In genomic region chr7:137942459-137943115, GRCh38 we compare ENCODE assay signal across 13 cellular contexts. TPM values are rescaled to one million over a fixed set of nuclear protein-coding genes. Genes with fewer than 3 reads are reported as not detected.
DNase-seq lines count a peak whose midpoint lies in the region; ATAC-seq and TF ChIP-seq lines count a peak whose summit lies in the region.
"Had no signal": no experiment of that assay in that cellular context is flagged by ENCODE, and none has a peak within 500 bp of the region (broad histone marks: within the 10 kb centered on the region; RNA-seq: fewer than 3 reads in every experiment).

No MANE protein-coding gene starts in this region.

- H3K9me1 ChIP-seq in IMR-90 (ENCODE audit: insufficient read depth, low read length) = peaks cover 10% of the 10 kb centered on the region

- H2BK120ac ChIP-seq in IMR-90 (ENCODE audit: low read depth, low read length) = peak overlapping the region; percentile 11; the same call in 1 of the 2 replicates

- peak overlapping the region; percentile 77; the same call in 1 of the 2 replicates for H3K18ac ChIP-seq in IMR-90 (ENCODE audit: low read depth, low read length)

- H2BK5ac ChIP-seq in IMR-90 (ENCODE audit: low read depth, low read length, poor library complexity, severe bottlenecking) = peak overlapping the region; percentile 67

- TF ChIP-seq CTCF in IMR-90 (conservative IDR thresholded peaks at IDR 0.05; ENCODE audit: low read depth, low read length) = no peak
- TF ChIP-seq CTCF in brain microvascular endothelial cell (IDR thresholded peaks at IDR 0.05; ENCODE audit: low read depth, low read length, missing control alignments) = no peak
- no peak for TF ChIP-seq CTCF in mesothelial cell of epicardium (IDR thresholded peaks at IDR 0.05; ENCODE audit: unreplicated experiment)
- TF ChIP-seq CTCF in thyroid gland (IDR thresholded peaks at IDR 0.05) = no peak

- no peak for ATAC-seq in IMR-90 (ENCODE audit: low read depth)

- no peak overlapping the region for H3K9ac ChIP-seq in IMR-90 (ENCODE audit: low read depth, low read length)

- peak overlapping the region; percentile 48 for H3K27ac ChIP-seq in IMR-90 (ENCODE audit: insufficient read depth, low read length)
- peak overlapping the region; percentile 97 for H3K27ac ChIP-seq in brain microvascular endothelial cell
- H3K27ac ChIP-seq in thyroid gland = peak overlapping the region in 2 of 3 donors; percentile 43 to 78

- CTCF ChIA-PET in IMR-90 (lab: Yijun Ruan, JAX) = interaction anchor here (0.7 kb wide), 1 partner anchor 77 kb away, joined by 3 read pairs; no protein-coding TSS in a partner anchor

- H3K4me1 ChIP-seq in IMR-90 (ENCODE audit: control insufficient read depth, insufficient read depth, low read length) (peaks cover 26% of the 10 kb centered on the region), thyroid gland (peaks cover 45 to 67% of the 10 kb centered on the region in 2 donors)

- H3K4me1 Mint-ChIP-seq in mesothelial cell of epicardium = peaks cover 50% of the 10 kb centered on the region

- H3K36me3 ChIP-seq in IMR-90 (ENCODE audit: control insufficient read depth, insufficient read depth, low read length) = peaks cover 7% of the 10 kb centered on the region
- H3K36me3 ChIP-seq in brain microvascular endothelial cell (replicated peaks) = peaks cover 8% of the 10 kb centered on the region
- no peaks in the 10 kb centered on the region for H3K36me3 ChIP-seq in thyroid gland

- in situ Hi-C loops in IMR-90 (cut with MboI; ENCODE audit: low sequenced_read_pairs) (loop anchor here (5.0 kb wide), 1 partner anchor 50 kb away; no protein-coding TSS in a partner anchor), brain microvascular endothelial cell (cut with HindIII; ENCODE audit: low pct_ligation_motif_present, low sequenced_read_pairs) (no loop called here)

- TF ChIP-seq POLR2A in IMR-90 (IDR thresholded peaks at IDR 0.05; ENCODE audit: low read depth, low read length) (no peak), thyroid gland (IDR thresholded peaks at IDR 0.05) (no peak)

- no peak overlapping the region for H4K91ac ChIP-seq in IMR-90 (ENCODE audit: insufficient read depth, low read depth, low read length)

- H2BK15ac ChIP-seq in IMR-90 (ENCODE audit: low read depth, low read length) = no peak overlapping the region

- H3K4me3 Mint-ChIP-seq in mesothelial cell of epicardium = no peak overlapping the region
- H3K4me3 Mint-ChIP-seq: CD8-positive, alpha-beta memory T cell had no signal

- H2BK20ac ChIP-seq in IMR-90 (ENCODE audit: low read depth, low read length) = no peak overlapping the region

- 20% methylated on average over 1 of the region's 4 CpGs; no CpG with 5 or more reads in 1 of the 2 experiments for WGBS in IMR-90 (ENCODE audit: extremely low coverage in 2 of 2, insufficient read length in 1 of 2), 2 experiments
- WGBS in thyroid gland, 2 donors = 70 to 76% methylated on average over 4 of the region's 4 CpGs

- dilution Hi-C loops in IMR-90 (cut with HindIII; ENCODE audit: low sequenced_read_pairs, unreplicated experiment) = no loop called here

- H3K4me3 ChIP-seq in IMR-90 (ENCODE audit: insufficient read depth, low read depth, low read length) (no peak overlapping the region), brain microvascular endothelial cell (ENCODE audit: low read depth, low read length) (no peak overlapping the region), thyroid gland (replicated peaks in 1 of 3) (no peak overlapping the region)

- H3K27me3 ChIP-seq in IMR-90 (ENCODE audit: control insufficient read depth, insufficient read depth, low read length) (no peaks in the 10 kb centered on the region), brain microvascular endothelial cell (replicated peaks) (no peaks in the 10 kb centered on the region), thyroid gland (no peaks in the 10 kb centered on the region)

- H3K56ac ChIP-seq in IMR-90 (ENCODE audit: extremely low read depth, insufficient read depth, low read length) = no peak overlapping the region

- DNase-seq in IMR-90 (peak; percentile 48), brain microvascular endothelial cell (no peak), mesothelial cell of epicardium (ENCODE audit: low spot score in 2 of 2, unreplicated experiment in 2 of 2) (no peak), thyroid gland (no peak), NCI-H345 treated with DMSO at 0.1 percent for 48 hours (lab: John Stamatoyannopoulos, UW; ENCODE audit: unreplicated experiment) (no peak), iPS-NIHi11 (ENCODE audit: low spot score) (no peak)
- DNase-seq in effector CD8-positive, alpha-beta T cell (lab: John Stamatoyannopoulos, UW) = no peak
- DNase-seq: activated CD4-positive, alpha-beta T cell treated with anti-CD3 and anti-CD28 coated beads, Interleukin-2, amount 50 U/mL, for 1 hour; CD8-positive, alpha-beta memory T cell; GDM1; H7; NCI-H187; T-helper 2 cell had no signal

- peaks cover 57% of the 10 kb centered on the region for H4K20me1 ChIP-seq in IMR-90 (ENCODE audit: insufficient read depth, low read length)

- H2AK9ac ChIP-seq in IMR-90 (replicated peaks; ENCODE audit: low read depth, low read length, poor library complexity) = no peak overlapping the region

- peak overlapping the region; percentile 22; the same call in 1 of the 2 replicates for H2AK5ac ChIP-seq in IMR-90 (ENCODE audit: low read depth, low read length)

- H3K79me1 ChIP-seq in IMR-90 (ENCODE audit: low read depth in 1 of 2, low read length in 2 of 2) = peaks cover 33 to 77% of the 10 kb centered on the region in 2 experiments

- H3K23ac ChIP-seq in IMR-90 (ENCODE audit: low read depth, low read length) = peak overlapping the region; percentile 41; the same call in 1 of the 2 replicates

- H3K4me2 ChIP-seq in IMR-90 (ENCODE audit: low read depth, low read length) = peak overlapping the region; percentile 13; the same call in 1 of the 2 replicates

- no peaks in the 10 kb centered on the region for H3K36me3 Mint-ChIP-seq in mesothelial cell of epicardium
- H3K36me3 Mint-ChIP-seq: CD8-positive, alpha-beta memory T cell had no signal

- H3K14ac ChIP-seq in IMR-90 (replicated peaks; ENCODE audit: low read depth, low read length) = 0 out of 2 replicates have a peak overlapping the region, but pooled peaks have one; percentile 10

- intact Hi-C loops in IMR-90 (cut with micrococcal nuclease) (loop anchor here (1.0 to 5.0 kb wide), 2 partner anchors 50 to 60 kb away; partner anchors contain the start of gene CREB3L2), thyroid gland (cut with DNase I) (no loop called here)

- H3K27me3 Mint-ChIP-seq in mesothelial cell of epicardium (ENCODE audit: low read depth) = no peaks in the 10 kb centered on the region
- H3K27me3 Mint-ChIP-seq: CD8-positive, alpha-beta memory T cell had no signal

- H3K9me3 ChIP-seq in IMR-90 (ENCODE audit: control insufficient read depth, insufficient read depth, low read length) (no peaks in the 10 kb centered on the region), thyroid gland (no peaks in the 10 kb centered on the region)

- no peaks in the 10 kb centered on the region for H3K9me3 Mint-ChIP-seq in mesothelial cell of epicardium
- H3K9me3 Mint-ChIP-seq: CD8-positive, alpha-beta memory T cell had no signal

- peak overlapping the region; percentile 8; the same call in 1 of the 2 replicates for H4K5ac ChIP-seq in IMR-90 (ENCODE audit: low read depth, low read length)

- no peak for TF ChIP-seq RAD21 in IMR-90 (IDR thresholded peaks at IDR 0.05; ENCODE audit: low read length)

- BruUV-seq in IMR-90 (replicated peaks; lab: Mats Ljungman, UMichigan) = no TSS peak

- H3K4ac ChIP-seq in IMR-90 (ENCODE audit: low read depth, low read length) = peak overlapping the region; percentile 13; the same call in 1 of the 2 replicates

- no peak overlapping the region for H2AFZ ChIP-seq in IMR-90 (replicated peaks; ENCODE audit: low read length, poor library complexity)

- peak overlapping the region in 1 of 2 experiments; percentile 13; a peak in 1 of 4 replicates for H4K8ac ChIP-seq in IMR-90 (ENCODE audit: low read depth in 2 of 2, low read length in 2 of 2)

- H3K27ac Mint-ChIP-seq in mesothelial cell of epicardium = peak overlapping the region; percentile 92

- POLR2A ChIA-PET in IMR-90 (lab: Charles Lee; ENCODE audit: unreplicated experiment) = interaction anchor here (1.2 kb wide), 1 partner anchor 11 kb away, joined by 3 read pairs; no protein-coding TSS in a partner anchor

TF ChIP-seq in IMR-90, 13 proteins besides CTCF, POLR2A, EP300 and RAD21:
- TF ChIP-seq BHLHE40 (IDR thresholded peaks at IDR 0.05; ENCODE audit: low read depth, low read length) (no peak), RFX5 (IDR thresholded peaks at IDR 0.05; ENCODE audit: low read depth, low read length) (no peak), NFE2L2 (IDR thresholded peaks at IDR 0.05; ENCODE audit: low read depth, low read length) (no peak), RCOR1 (IDR thresholded peaks at IDR 0.05; ENCODE audit: insufficient replicate concordance, low read length) (no peak), CEBPB (IDR thresholded peaks at IDR 0.05; ENCODE audit: low read depth, low read length) (peak; percentile 81), MXI1 (IDR thresholded peaks at IDR 0.05; ENCODE audit: borderline replicate concordance, low read depth, low read length) (no peak)

RNA-seq across cellular contexts. Expression of gene CREB3L2, which starts 59.3 kb away (rescaled TPM):
- 35.8 and 42.3 TPM in 2 replicates for total RNA-seq in IMR-90 (2012; rRNA removed)
- polyA plus RNA-seq in IMR-90 (2012; rRNA removed) = 57.9 and 65.1 TPM in 2 replicates
- 31.6 and 44.4 TPM in 2 replicates for polyA plus RNA-seq in IMR-90 (2012; cell fraction: cytosol; rRNA removed)
- polyA plus RNA-seq in IMR-90 (2012; cell fraction: nucleus; rRNA removed; ENCODE audit: low replicate concordance) = 38.6 and 56.6 TPM in 2 replicates
- total RNA-seq in mesothelial cell of epicardium = 77.8 to 82.8 TPM (median 80.4 TPM) in 3 replicates
- total RNA-seq in thyroid gland = 100 to 1,000 TPM in 2 of 4 donors, 10 to 100 TPM in 2; 86.1 to 143 (median 103) TPM
